Comparison of ENCODE assay signal across 1 cellular context in the genomic region with DNA sequence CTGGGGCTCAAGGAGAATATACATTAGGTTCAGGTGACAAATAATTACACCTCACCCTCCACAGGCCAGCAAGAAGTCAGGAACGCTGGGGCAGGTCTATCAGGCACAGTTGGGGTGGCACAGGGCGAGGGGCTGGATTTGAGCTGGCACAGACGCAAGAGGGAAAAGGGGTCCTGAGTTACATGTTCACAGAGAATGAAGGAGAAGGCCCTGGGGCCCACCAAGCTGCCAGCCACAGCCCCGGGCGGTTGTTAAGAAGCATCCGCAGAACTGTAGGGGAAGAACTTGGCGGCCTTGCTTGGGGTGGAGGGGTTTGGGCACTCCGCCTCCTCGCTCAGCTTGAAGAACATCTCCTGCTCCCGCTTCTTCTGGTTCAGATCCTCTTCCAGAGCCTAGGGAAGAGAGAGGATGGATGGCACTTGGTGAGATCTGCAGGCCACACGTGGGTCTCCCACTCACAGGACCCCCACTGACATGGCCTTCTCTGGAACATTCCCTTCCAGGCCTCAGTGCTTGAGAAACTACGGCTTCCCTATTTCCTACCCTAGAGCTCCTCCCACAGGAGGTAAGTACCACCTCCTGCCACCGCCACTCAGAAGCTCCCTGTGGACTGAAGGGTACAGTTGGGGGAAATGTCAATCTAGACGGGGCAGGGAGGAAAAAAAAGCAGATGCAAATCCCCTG.
TF ChIP-seq lines count a peak whose summit lies in the region.

No MANE protein-coding gene starts in this region.

TF ChIP-seq in IMR-90, 13 proteins besides CTCF, POLR2A, EP300 and RAD21:
- TF ChIP-seq CEBPB (IDR thresholded peaks at IDR 0.05; ENCODE audit: low read depth, low read length) (no peak), NFE2L2 (IDR thresholded peaks at IDR 0.05; ENCODE audit: low read depth, low read length) (no peak), MXI1 (IDR thresholded peaks at IDR 0.05; ENCODE audit: borderline replicate concordance, low read depth, low read length) (no peak), RFX5 (IDR thresholded peaks at IDR 0.05; ENCODE audit: low read depth, low read length) (no peak)
